ENCODE assay signal across 8 cellular contexts in genomic region chr20:36064661-36065426, GRCh38.
DNase-seq lines count a peak whose midpoint lies in the region; ATAC-seq and TF ChIP-seq lines count a peak whose summit lies in the region.

No MANE protein-coding gene starts in this region.

- no peaks in the 10 kb centered on the region for H3K27me3 ChIP-seq in mesenchymal stem cell (ENCODE audit: control insufficient read depth in 1 of 2, insufficient read depth in 1 of 2, low read length in 2 of 2)

- peak overlapping the region; percentile 100 for H2AFZ ChIP-seq in mesenchymal stem cell (ENCODE audit: low read depth, low read length)

- peak; percentile 94 for ATAC-seq in GM19395 (IDR thresholded peaks at IDR 0.05; ENCODE audit: unreplicated experiment)
- ATAC-seq in HG03558 (IDR thresholded peaks at IDR 0.05; ENCODE audit: extremely low read depth, unreplicated experiment), result peak; percentile 56

- 3% methylated on average over 61 of the region's 61 CpGs for WGBS in mesenchymal stem cell

- H3K4me2 ChIP-seq in mesenchymal stem cell (ENCODE audit: low read length, poor library complexity, severe bottlenecking), result peak overlapping the region; percentile 98

- H2BK15ac ChIP-seq in mesenchymal stem cell (ENCODE audit: low read depth, poor library complexity, severe bottlenecking), result peak overlapping the region; percentile 63

- peak overlapping the region; percentile 4 to 96 for H2BK12ac ChIP-seq in mesenchymal stem cell (ENCODE audit: low read length in 2 of 2)

- H3K18ac ChIP-seq in mesenchymal stem cell (ENCODE audit: low read depth in 1 of 2, low read length in 2 of 2), result peak overlapping the region; percentile 96 to 98

- H3K14ac ChIP-seq in mesenchymal stem cell (ENCODE audit: low read length in 2 of 2), result peak overlapping the region in 1 of 2 experiments; percentile 91

- peak overlapping the region; percentile 22 for H2BK5ac ChIP-seq in mesenchymal stem cell (ENCODE audit: low read depth, low read length, poor library complexity, severe bottlenecking)

- H2BK120ac ChIP-seq in mesenchymal stem cell (ENCODE audit: low read depth, low read length), result peak overlapping the region; percentile 81

- no peak overlapping the region for H2AK5ac ChIP-seq in mesenchymal stem cell (ENCODE audit: low read length, severe bottlenecking)

- H4K91ac ChIP-seq in mesenchymal stem cell (ENCODE audit: low read length), result peak overlapping the region; percentile 94

- DNase-seq in NCI-H82 (lab: John Stamatoyannopoulos, UW) (peak; percentile 94), mesenchymal stem cell (peak; percentile 92)
- DNase-seq in activated CD8-positive, alpha-beta memory T cell treated with anti-CD3 and anti-CD28 coated beads for 24 hours, result peak; percentile 99
- peak; percentile 90 for DNase-seq in effector CD8-positive, alpha-beta T cell (lab: John Stamatoyannopoulos, UW)
- DNase-seq in stimulated activated CD8-positive, alpha-beta memory T cell treated with anti-CD3 and anti-CD28 coated beads, Interleukin-12 subunit alpha, Interleukin-12 subunit beta, amount 100 ng/mL, for 1 hour (ENCODE audit: low read depth), result peak; percentile 86

- no peak for TF ChIP-seq CTCF in C4-2B (conservative IDR thresholded peaks at IDR 0.05)

- H3K9ac ChIP-seq in mesenchymal stem cell (ENCODE audit: low read length), result peak overlapping the region; percentile 91

- no peaks in the 10 kb centered on the region for H3K36me3 ChIP-seq in mesenchymal stem cell (ENCODE audit: control insufficient read depth in 1 of 2, insufficient read depth in 2 of 2, low read depth in 1 of 2, low read length in 2 of 2)

- peak overlapping the region; percentile 75 to 80 for H3K4me3 ChIP-seq in mesenchymal stem cell (ENCODE audit: insufficient read depth in 1 of 2, low read depth in 1 of 2, low read length in 2 of 2)

- H4K8ac ChIP-seq in mesenchymal stem cell (ENCODE audit: low read length), result peak overlapping the region; percentile 89

- peak overlapping the region; percentile 64 for H3K27ac ChIP-seq in C4-2B
- peak overlapping the region; percentile 94 for H3K27ac ChIP-seq in mesenchymal stem cell (ENCODE audit: low read length, poor library complexity, severe bottlenecking)

- peak overlapping the region; percentile 14 to 87 for H3K4ac ChIP-seq in mesenchymal stem cell (ENCODE audit: low read depth in 1 of 2, low read length in 2 of 2)

- no peaks in the 10 kb centered on the region for H3K9me3 ChIP-seq in mesenchymal stem cell (ENCODE audit: control insufficient read depth, low read length)

- peak overlapping the region in 1 of 2 experiments; percentile 9 for H3K23ac ChIP-seq in mesenchymal stem cell (ENCODE audit: low read length in 2 of 2)

- H3K4me1 ChIP-seq in mesenchymal stem cell (ENCODE audit: control insufficient read depth, insufficient read depth, low read depth, low read length), result peaks cover 15% of the 10 kb centered on the region

- no peaks in the 10 kb centered on the region for H3K79me1 ChIP-seq in mesenchymal stem cell (replicated peaks; ENCODE audit: low read length, poor library complexity, severe bottlenecking)

Comparison
In these comparisons a context has a peak if more than half of its experiments do, and no peak if none do; other contexts are left out.
1. Peak in every context shown above with its lines: DNase-seq, ATAC-seq, H3K4me3 ChIP-seq and H3K27ac ChIP-seq.